Comparison of ENCODE assay signal across 8 cellular contexts in the genomic region with DNA sequence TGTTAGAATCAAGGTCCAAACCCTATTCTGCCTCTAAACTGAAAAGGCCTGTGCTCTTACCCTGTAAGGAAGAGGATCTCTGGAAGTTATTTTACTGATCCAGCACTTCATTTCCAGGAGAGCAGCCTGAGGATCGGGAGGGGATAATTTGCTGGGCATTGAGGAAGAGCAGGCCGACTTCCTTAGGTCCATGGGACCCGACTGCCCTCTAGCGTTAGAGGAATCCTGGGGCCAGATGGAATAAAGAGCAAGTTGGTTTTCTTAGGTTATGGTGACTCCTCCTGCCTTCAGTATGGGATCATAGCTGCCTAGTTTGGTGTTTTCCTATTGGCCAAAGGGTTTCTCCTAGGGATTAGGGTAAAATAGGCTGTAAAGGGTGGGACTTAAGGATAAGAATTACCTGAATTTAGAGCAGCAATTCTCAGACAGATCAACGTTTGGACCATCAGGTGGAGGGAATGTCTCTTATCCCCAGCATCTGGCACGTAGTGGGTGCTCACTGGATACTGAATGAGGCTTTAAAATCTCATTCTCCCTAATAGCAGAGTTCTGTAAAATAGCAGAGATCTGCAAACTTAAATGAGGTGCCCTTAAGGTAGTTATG. TPM values are rescaled to one million over a fixed set of nuclear protein-coding genes. Genes with fewer than 3 reads are reported as not detected.
DNase-seq lines count a peak whose midpoint lies in the region; ATAC-seq and TF ChIP-seq lines count a peak whose summit lies in the region.

No MANE protein-coding gene starts in this region.

- 15 to 24% (median 20%) methylated on average over 6 of the region's 6 CpGs for WGBS in adrenal gland, 4 donors
- WGBS in heart left ventricle, 4 donors, result 20 to 26% (median 25%) methylated on average over 6 of the region's 6 CpGs

- H3K9me3 ChIP-seq in AG04450 (ENCODE audit: control insufficient read depth, insufficient read depth, low read length), result no peaks in the 10 kb centered on the region
- no peaks in the 10 kb centered on the region; the same call in 1 of the 2 replicates for H3K9me3 ChIP-seq in SJSA1 (replicated peaks)
- no peaks in the 10 kb centered on the region for H3K9me3 ChIP-seq in adrenal gland (replicated peaks in 1 of 3)
- H3K9me3 ChIP-seq in heart left ventricle, result peaks cover 0 to 6% (median 0%) of the 10 kb centered on the region in 12 donors

- DNase-seq in AG04450 (ENCODE audit: low read depth, low spot score) (peak; percentile 70), NB4 (ENCODE audit: low read depth) (peak; percentile 80), SJSA1 (ENCODE audit: low read depth in 1 of 2, low spot score in 2 of 2) (peak; percentile 60 to 73), adrenal gland (peak; percentile 80 to 92 (median 82)), heart left ventricle (peak; percentile 70 to 83 (median 79)), pons (ENCODE audit: low spot score) (peak; percentile 92)

- H3K4me3 ChIP-seq in AG04450 (ENCODE audit: low read depth, low read length) (no peak overlapping the region), NB4 (ENCODE audit: low read depth, low read length) (no peak overlapping the region), SJSA1 (no peak overlapping the region), adrenal gland (no peak overlapping the region), heart left ventricle (no peak overlapping the region)

- intact Hi-C loops in adrenal gland (cut with DNase I), result loop anchor here (2.0 to 5.0 kb wide), 3 partner anchors 170 to 234 kb away; no protein-coding TSS in a partner anchor
- intact Hi-C loops in heart left ventricle (cut with DNase I), result loop anchor here (1.0 to 10.0 kb wide), 8 partner anchors 39 to 356 kb away; a partner anchor contains a TSS

- peaks cover 4% of the 10 kb centered on the region for H3K36me3 ChIP-seq in SJSA1
- peaks cover 0 to 6% of the 10 kb centered on the region in 2 donors for H3K36me3 ChIP-seq in adrenal gland (replicated peaks in 1 of 2)
- peaks cover 0 to 13% (median 0%) of the 10 kb centered on the region in 9 donors for H3K36me3 ChIP-seq in heart left ventricle

- ATAC-seq in GM18867 (IDR thresholded peaks at IDR 0.05; ENCODE audit: unreplicated experiment), result peak; percentile 60
- ATAC-seq in heart left ventricle, result peak; percentile 66 to 91 (median 86)
- no peak for ATAC-seq in HG03135 (IDR thresholded peaks at IDR 0.05; ENCODE audit: unreplicated experiment)

- TF ChIP-seq POLR2A in NB4 (IDR thresholded peaks at IDR 0.05; ENCODE audit: extremely low read depth, insufficient read length) (no peak), adrenal gland (IDR thresholded peaks at IDR 0.05) (no peak), heart left ventricle (IDR thresholded peaks at IDR 0.05) (no peak)

- no peak overlapping the region for H3K27ac ChIP-seq in AG04450 (ENCODE audit: low read depth, low read length)
- H3K27ac ChIP-seq in SJSA1, result no peak overlapping the region
- H3K27ac ChIP-seq in adrenal gland, result no peak overlapping the region
- peak overlapping the region in 5 of 12 donors; percentile 26 to 79 (median 48) for H3K27ac ChIP-seq in heart left ventricle

- TF ChIP-seq CTCF in AG04450 (IDR thresholded peaks at IDR 0.05; ENCODE audit: low read depth, low read length), result peak; percentile 98
- peak; percentile 97 for TF ChIP-seq CTCF in NB4 (IDR thresholded peaks at IDR 0.05; ENCODE audit: low read depth, low read length)
- peak; percentile 80 to 98 (median 93) for TF ChIP-seq CTCF in adrenal gland (IDR thresholded peaks at IDR 0.05)
- TF ChIP-seq CTCF in heart left ventricle (IDR thresholded peaks at IDR 0.05), result peak; percentile 86 to 99 (median 96)

- H3K27me3 ChIP-seq in AG04450 (ENCODE audit: control insufficient read depth, insufficient read depth, low read length) (no peaks in the 10 kb centered on the region), SJSA1 (replicated peaks) (0 out of 2 replicates have a peak, but pooled peaks cover 2% of the 10 kb centered on the region), adrenal gland (no peaks in the 10 kb centered on the region), heart left ventricle (no peaks in the 10 kb centered on the region)

- POLR2A ChIA-PET in AG04450 (lab: Yijun Ruan, JAX), result no interaction called here

- H3K4me1 ChIP-seq in SJSA1 (replicated peaks) (no peaks in the 10 kb centered on the region), adrenal gland (replicated peaks in 1 of 2) (no peaks in the 10 kb centered on the region), heart left ventricle (peaks cover 0 to 33% (median 12%) of the 10 kb centered on the region in 12 donors)

- CTCF ChIA-PET in AG04450 (lab: Charles Lee), result interaction anchor here (0.5 to 11.8 kb wide), 25 partner anchors 12 to 973 kb away, joined by 3 to 166 read pairs (median 4); no protein-coding TSS in a partner anchor

RNA-seq across cellular contexts. Expression of a gene that starts 40.0 kb away (rescaled TPM):
- polyA plus RNA-seq in AG04450 (2011; rRNA removed), result 0.40 TPM in 2 replicates
- 0.46 and 0.48 TPM in 2 replicates for polyA minus RNA-seq in AG04450 (2011; rRNA and poly(A)+ RNA removed)
- 1.1 and 2.9 TPM in 2 replicates for total RNA-seq in SJSA1 (2014; rRNA removed; shearing (Covaris generic))
- 10 to 100 TPM; 11.4 to 43.4 (median 21.0) TPM for total RNA-seq in adrenal gland
- polyA plus RNA-seq in adrenal gland, result 10 to 100 TPM; 16.7 to 26.5 (median 18.9) TPM
- total RNA-seq in heart left ventricle, result 1,000 to 10,000 TPM in 5 of 9 donors, 100 to 1,000 TPM in 4; 380 to 1,440 (median 1,065) TPM
- 100 to 1,000 TPM; 355 to 380 TPM for polyA plus RNA-seq in heart left ventricle

RNA-seq across cellular contexts. Expression of a gene that starts 55.3 kb away (rescaled TPM):
- 123 and 125 TPM in 2 replicates for polyA plus RNA-seq in AG04450 (2011; rRNA removed)
- polyA minus RNA-seq in AG04450 (2011; rRNA and poly(A)+ RNA removed), result 198 and 259 TPM in 2 replicates
- total RNA-seq in SJSA1 (2014; rRNA removed; shearing (Covaris generic)), result 55.0 and 60.2 TPM in 2 replicates
- total RNA-seq in adrenal gland, result 10 to 100 TPM; 30.7 to 52.7 (median 43.3) TPM
- 10 to 100 TPM; 16.4 to 46.6 (median 18.6) TPM for polyA plus RNA-seq in adrenal gland
- 10 to 100 TPM in 7 of 9 donors, 1 to 10 TPM in 2; 8.4 to 25.9 (median 14.8) TPM for total RNA-seq in heart left ventricle
- polyA plus RNA-seq in heart left ventricle, result 10 to 100 TPM in 1 of 2 donors, 1 to 10 TPM in 1; 4.2 to 11.2 TPM

Comparison
In these comparisons a context has a peak if more than half of its experiments do, and no peak if none do; other contexts are left out.
1. RNA of a gene that starts 40.0 kb away (total RNA-seq): 380 to 1,440 TPM in heart left ventricle; 11.4 to 43.4 TPM in adrenal gland and 1.1 to 2.9 TPM in SJSA1; every median in the first group is over 4 times any median in the second.
2. Peak in every context shown above with its lines, with median percentiles within 50 percentile points of each other: DNase-seq and CTCF ChIP-seq.